ENCODE assay signal across 11 cellular contexts in the genomic region with DNA sequence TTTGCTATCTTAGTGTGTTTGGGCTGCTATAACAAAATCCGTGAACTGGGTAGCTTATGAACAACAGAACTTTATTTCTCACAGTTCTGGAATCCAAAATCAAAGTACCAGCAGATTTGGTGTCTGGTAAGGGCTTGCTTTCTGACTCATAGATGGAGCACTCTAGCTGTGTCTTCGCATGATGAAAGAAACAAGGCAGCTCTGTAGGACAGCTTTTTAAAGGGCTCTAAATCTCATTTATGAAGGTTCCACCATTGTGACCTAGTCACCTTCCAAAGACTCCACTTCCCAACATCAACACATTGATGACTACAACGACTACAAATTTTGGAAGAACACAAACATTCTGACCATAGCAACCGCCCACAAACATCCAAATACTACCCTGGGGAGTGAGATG.
"Had no signal": no experiment of that assay in that cellular context is flagged by ENCODE, and none has a peak within 500 bp of the region (broad histone marks: within the 10 kb centered on the region; RNA-seq: fewer than 3 reads in every experiment).

No MANE protein-coding gene starts in this region.

- H3K4me1 Mint-ChIP-seq: H9, IgD-negative memory B cell had no signal

- H3K4me3 ChIP-seq: GM23248 had no signal

- DNase-seq: GM23248, H9, HCEC 1CT, Karpas-422, KBM-7 had no signal

- H2AFZ ChIP-seq: GM23248 had no signal

- H3K27ac ChIP-seq: GM23248, HL-60, KMS-11 had no signal

- H3K4me2 ChIP-seq: KMS-11 had no signal

- H3K36me3 Mint-ChIP-seq: IgD-negative memory B cell had no signal

- H3K9me3 Mint-ChIP-seq: H9 had no signal

- H3K27ac Mint-ChIP-seq: H9, IgD-negative memory B cell had no signal

- ATAC-seq: HepG2 had no signal

- H3K4me3 Mint-ChIP-seq: H9, IgD-negative memory B cell had no signal

- H3K9ac ChIP-seq: GM23248, KMS-11 had no signal

- FAIRE-seq: H1, H54, HepG2 had no signal
